Comparison of ENCODE assay signal across 20 cellular contexts in the genomic region with DNA sequence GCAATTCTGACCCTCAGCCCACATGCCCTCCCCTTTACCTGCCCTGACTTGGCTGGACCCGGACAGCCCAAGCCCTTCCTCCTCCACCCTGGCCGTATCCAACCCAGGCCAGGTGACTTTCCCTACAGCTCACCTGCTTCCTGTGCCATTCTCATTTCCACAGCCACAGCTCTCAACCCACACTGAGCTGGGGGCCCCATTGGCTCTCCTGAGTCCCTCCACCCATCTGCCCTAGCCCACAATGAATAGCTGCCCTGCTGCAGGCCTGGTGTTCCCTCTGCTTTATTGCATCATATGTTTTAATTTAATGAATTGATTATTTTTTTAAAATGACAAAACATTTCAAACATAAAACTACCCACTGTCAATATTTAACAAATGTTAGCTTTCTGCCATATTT.
DNase-seq lines count a peak whose midpoint lies in the region; ATAC-seq and TF ChIP-seq lines count a peak whose summit lies in the region.
"Had no signal": no experiment of that assay in that cellular context is flagged by ENCODE, and none has a peak within 500 bp of the region (broad histone marks: within the 10 kb centered on the region; RNA-seq: fewer than 3 reads in every experiment).

No MANE protein-coding gene starts in this region.

- no peak overlapping the region for H3K4ac ChIP-seq in neuronal stem cell (ENCODE audit: low read length)

- no peaks in the 10 kb centered on the region for H3K9me2 ChIP-seq in Loucy (replicated peaks; ENCODE audit: low read depth, low read length)

- CTCF ChIA-PET in activated naive CD4-positive, alpha-beta T cell treated with anti-CD3 and anti-CD28 coated beads, Interleukin-2, amount 10 ng/mL, durations not matched to agents 7 days and 5 days (lab: Charles Lee) = interaction anchor here (0.8 to 5.8 kb wide), 5 partner anchors 9 to 475 kb away, joined by 3 to 24 read pairs (median 13); no protein-coding TSS in a partner anchor
- CTCF ChIA-PET in activated CD8-positive, alpha-beta T cell treated with anti-CD3 and anti-CD28 coated beads, Interleukin-2, amount 10 ng/mL, durations not matched to agents 7 days and 5 days (lab: Charles Lee) = interaction anchor here (0.7 to 13.1 kb wide), 7 partner anchors 10 to 129 kb away, joined by 4 to 123 read pairs (median 13); no protein-coding TSS in a partner anchor

- H2BK5ac ChIP-seq in neuronal stem cell (ENCODE audit: low read length) = no peak overlapping the region

- H3K4me2 ChIP-seq in Loucy (ENCODE audit: low read depth, low read length, poor library complexity, severe bottlenecking) (peak overlapping the region; percentile 81), neuronal stem cell (ENCODE audit: insufficient read depth, low read length, poor library complexity, severe bottlenecking) (no peak overlapping the region)

- H3K27ac ChIP-seq in neuronal stem cell (replicated peaks; ENCODE audit: low read length) (no peak overlapping the region), brain microvascular endothelial cell (no peak overlapping the region)
- H3K27ac ChIP-seq: heart left ventricle, neutrophil, upper lobe of left lung had no signal

- no peak overlapping the region for H3K14ac ChIP-seq in neuronal stem cell (ENCODE audit: low read length)

- H3K27me3 ChIP-seq in Loucy (ENCODE audit: insufficient read depth, low read length, poor library complexity, severe bottlenecking) (no peaks in the 10 kb centered on the region), neuronal stem cell (ENCODE audit: control insufficient read depth in 3 of 3, insufficient read depth in 3 of 3, low read depth in 1 of 3, low read length in 3 of 3) (peaks cover 0 to 16% (median 0%) of the 10 kb centered on the region in 3 experiments), brain microvascular endothelial cell (replicated peaks) (no peaks in the 10 kb centered on the region)
- H3K27me3 ChIP-seq: heart left ventricle, upper lobe of left lung had no signal

- H3K27ac Mint-ChIP-seq in activated naive CD4-positive, alpha-beta T cell treated with anti-CD3 and anti-CD28 coated beads, Interleukin-2, amount 50 U/mL, for 24 hours = peak overlapping the region; percentile 71
- no peak overlapping the region for H3K27ac Mint-ChIP-seq in activated naive CD4-positive, alpha-beta T cell treated with anti-CD3 and anti-CD28 coated beads, Interleukin-2, amount 10 ng/mL, durations not matched to agents 7 days and 5 days
- peak overlapping the region; percentile 69 for H3K27ac Mint-ChIP-seq in activated CD8-positive, alpha-beta T cell treated with anti-CD3 and anti-CD28 coated beads, Interleukin-2, amount 10 ng/mL, durations not matched to agents 7 days and 5 days
- H3K27ac Mint-ChIP-seq: memory B cell had no signal

- POLR2A ChIA-PET in activated CD8-positive, alpha-beta T cell treated with anti-CD3 and anti-CD28 coated beads, Interleukin-2, amount 10 ng/mL, durations not matched to agents 7 days and 5 days (lab: Charles Lee) = interaction anchor here (0.6 to 6.1 kb wide), 5 partner anchors 8 to 59 kb away, joined by 3 to 60 read pairs (median 18); no protein-coding TSS in a partner anchor

- no peaks in the 10 kb centered on the region for H3K36me3 Mint-ChIP-seq in activated naive CD4-positive, alpha-beta T cell treated with anti-CD3 and anti-CD28 coated beads, Interleukin-2, amount 50 U/mL, for 24 hours
- no peaks in the 10 kb centered on the region for H3K36me3 Mint-ChIP-seq in activated naive CD4-positive, alpha-beta T cell treated with anti-CD3 and anti-CD28 coated beads, Interleukin-2, amount 10 ng/mL, durations not matched to agents 7 days and 5 days
- H3K36me3 Mint-ChIP-seq in activated CD8-positive, alpha-beta T cell treated with anti-CD3 and anti-CD28 coated beads, Interleukin-2, amount 10 ng/mL, durations not matched to agents 7 days and 5 days (ENCODE audit: low read depth) = peaks cover 3% of the 10 kb centered on the region
- H3K36me3 Mint-ChIP-seq: memory B cell had no signal

- H3K4me3 ChIP-seq in Loucy (ENCODE audit: low read length, poor library complexity, severe bottlenecking) (no peak overlapping the region), neuronal stem cell (ENCODE audit: low read length in 2 of 2) (no peak overlapping the region), brain microvascular endothelial cell (ENCODE audit: low read depth, low read length) (no peak overlapping the region)
- H3K4me3 ChIP-seq: heart left ventricle, upper lobe of left lung had no signal

- peak overlapping the region; percentile 81 for H2AK5ac ChIP-seq in neuronal stem cell (ENCODE audit: low read depth, low read length)

- DNase-seq in activated naive CD4-positive, alpha-beta T cell treated with anti-CD3 and anti-CD28 coated beads, Interleukin-2, amount 10 ng/mL, durations not matched to agents 7 days and 5 days = no peak
- DNase-seq in activated CD8-positive, alpha-beta T cell treated with anti-CD3 and anti-CD28 coated beads, Interleukin-2, amount 10 ng/mL, durations not matched to agents 7 days and 5 days = no peak
- DNase-seq in neuronal stem cell (ENCODE audit: low spot score) (no peak), NOMO-1 (lab: John Stamatoyannopoulos, UW; ENCODE audit: unreplicated experiment in 2 of 2) (no peak), brain microvascular endothelial cell (no peak)
- DNase-seq: DMS153, GF-D8, heart left ventricle, left cardiac atrium, NCI-H1105, NCI-H2029 treated with DMSO at 0.1 percent for 48 hours, NCI-H446 treated with DMSO at 0.1 percent for 48 hours, SIG-M5, upper lobe of left lung had no signal

- no peak overlapping the region for H3K23ac ChIP-seq in neuronal stem cell (ENCODE audit: low read depth, low read length, poor library complexity)

- H3F3A ChIP-seq in Loucy (ENCODE audit: low read depth) = peaks cover 7% of the 10 kb centered on the region

- H3K4me1 ChIP-seq in Loucy (ENCODE audit: insufficient read depth, low read length, poor library complexity, severe bottlenecking) (peaks cover 52% of the 10 kb centered on the region), neuronal stem cell (ENCODE audit: control insufficient read depth in 2 of 2, insufficient read depth in 1 of 2, low read depth in 1 of 2, low read length in 2 of 2) (peaks cover 7 to 8% of the 10 kb centered on the region in 2 donors)

- H3K27me3 Mint-ChIP-seq in activated naive CD4-positive, alpha-beta T cell treated with anti-CD3 and anti-CD28 coated beads, Interleukin-2, amount 50 U/mL, for 24 hours = no peaks in the 10 kb centered on the region
- peaks cover 4% of the 10 kb centered on the region for H3K27me3 Mint-ChIP-seq in activated naive CD4-positive, alpha-beta T cell treated with anti-CD3 and anti-CD28 coated beads, Interleukin-2, amount 10 ng/mL, durations not matched to agents 7 days and 5 days
- no peaks in the 10 kb centered on the region for H3K27me3 Mint-ChIP-seq in activated CD8-positive, alpha-beta T cell treated with anti-CD3 and anti-CD28 coated beads, Interleukin-2, amount 10 ng/mL, durations not matched to agents 7 days and 5 days (ENCODE audit: low read depth)
- H3K27me3 Mint-ChIP-seq: memory B cell had no signal

- WGBS in neuronal stem cell (ENCODE audit: extremely low coverage in 2 of 2, insufficient read length in 2 of 2, insufficient replicate concordance in 1 of 2), 2 donors = no CpG with 5 or more reads among the region's 2 CpGs

- H2AFZ ChIP-seq in Loucy (ENCODE audit: low read length) = no peak overlapping the region
- no peak overlapping the region for H2AFZ ChIP-seq in neuronal stem cell (ENCODE audit: low read length)

- H3K4me1 Mint-ChIP-seq in activated naive CD4-positive, alpha-beta T cell treated with anti-CD3 and anti-CD28 coated beads, Interleukin-2, amount 50 U/mL, for 24 hours = peaks cover 51% of the 10 kb centered on the region
- H3K4me1 Mint-ChIP-seq in activated naive CD4-positive, alpha-beta T cell treated with anti-CD3 and anti-CD28 coated beads, Interleukin-2, amount 10 ng/mL, durations not matched to agents 7 days and 5 days = peaks cover 55% of the 10 kb centered on the region
- peaks cover 67% of the 10 kb centered on the region for H3K4me1 Mint-ChIP-seq in activated CD8-positive, alpha-beta T cell treated with anti-CD3 and anti-CD28 coated beads, Interleukin-2, amount 10 ng/mL, durations not matched to agents 7 days and 5 days (ENCODE audit: low read depth)

- no peak overlapping the region for H3K18ac ChIP-seq in neuronal stem cell (ENCODE audit: low read length)

- H3K79me1 ChIP-seq in neuronal stem cell (ENCODE audit: low read depth, low read length) = no peaks in the 10 kb centered on the region

- no peak for TF ChIP-seq CTCF in Loucy (conservative IDR thresholded peaks at IDR 0.05; ENCODE audit: low read length)
- no peak for TF ChIP-seq CTCF in brain microvascular endothelial cell (IDR thresholded peaks at IDR 0.05; ENCODE audit: low read depth, low read length, missing control alignments)

- H3K79me2 ChIP-seq in Loucy (ENCODE audit: insufficient read depth, low read length) = no peaks in the 10 kb centered on the region

- in situ Hi-C loops in brain microvascular endothelial cell (cut with HindIII; ENCODE audit: low pct_ligation_motif_present, low sequenced_read_pairs) = no loop called here

- no peak for ATAC-seq in activated CD8-positive, alpha-beta T cell treated with anti-CD3 and anti-CD28 coated beads, Interleukin-2, amount 10 ng/mL, durations not matched to agents 7 days and 5 days
- no peak for ATAC-seq in GM19023 (IDR thresholded peaks at IDR 0.05; ENCODE audit: unreplicated experiment)
- ATAC-seq: heart left ventricle, left cardiac atrium, Panc1 had no signal

- H3K36me3 ChIP-seq in Loucy (ENCODE audit: insufficient read depth, low read length) (no peaks in the 10 kb centered on the region), neuronal stem cell (replicated peaks in 1 of 2; ENCODE audit: control insufficient read depth in 2 of 2, insufficient read depth in 2 of 2, low read length in 2 of 2) (no peaks in the 10 kb centered on the region), brain microvascular endothelial cell (replicated peaks) (no peaks in the 10 kb centered on the region)
- H3K36me3 ChIP-seq: heart left ventricle, neutrophil, upper lobe of left lung had no signal

- H4K20me1 ChIP-seq in Loucy (ENCODE audit: insufficient read depth, low read length, poor library complexity, severe bottlenecking) = no peaks in the 10 kb centered on the region

- H2BK120ac ChIP-seq in neuronal stem cell (ENCODE audit: low read depth, low read length) = no peak overlapping the region

- H4K91ac ChIP-seq in neuronal stem cell (ENCODE audit: low read depth, low read length, poor library complexity) = no peak overlapping the region

- no peaks in the 10 kb centered on the region for H3K9me3 Mint-ChIP-seq in activated naive CD4-positive, alpha-beta T cell treated with anti-CD3 and anti-CD28 coated beads, Interleukin-2, amount 50 U/mL, for 24 hours
- no peaks in the 10 kb centered on the region for H3K9me3 Mint-ChIP-seq in activated naive CD4-positive, alpha-beta T cell treated with anti-CD3 and anti-CD28 coated beads, Interleukin-2, amount 10 ng/mL, durations not matched to agents 7 days and 5 days
- H3K9me3 Mint-ChIP-seq in activated CD8-positive, alpha-beta T cell treated with anti-CD3 and anti-CD28 coated beads, Interleukin-2, amount 10 ng/mL, durations not matched to agents 7 days and 5 days (ENCODE audit: insufficient read depth) = no peaks in the 10 kb centered on the region
- H3K9me3 Mint-ChIP-seq: memory B cell had no signal

- H3K4me3 Mint-ChIP-seq in activated naive CD4-positive, alpha-beta T cell treated with anti-CD3 and anti-CD28 coated beads, Interleukin-2, amount 50 U/mL, for 24 hours = no peak overlapping the region
- no peak overlapping the region for H3K4me3 Mint-ChIP-seq in activated naive CD4-positive, alpha-beta T cell treated with anti-CD3 and anti-CD28 coated beads, Interleukin-2, amount 10 ng/mL, durations not matched to agents 7 days and 5 days
- no peak overlapping the region for H3K4me3 Mint-ChIP-seq in activated CD8-positive, alpha-beta T cell treated with anti-CD3 and anti-CD28 coated beads, Interleukin-2, amount 10 ng/mL, durations not matched to agents 7 days and 5 days
- H3K4me3 Mint-ChIP-seq: memory B cell had no signal

- H3K9me3 ChIP-seq in Loucy (ENCODE audit: insufficient read depth, low read depth, low read length) (no peaks in the 10 kb centered on the region), neuronal stem cell (replicated peaks in 1 of 2; ENCODE audit: control insufficient read depth in 2 of 2, insufficient read depth in 1 of 2, low read depth in 1 of 2, low read length in 2 of 2) (no peaks in the 10 kb centered on the region)
- H3K9me3 ChIP-seq: heart left ventricle, neutrophil, upper lobe of left lung had no signal

- peak overlapping the region; percentile 48 for H3K9ac ChIP-seq in Loucy (ENCODE audit: low read depth, low read length, poor library complexity, severe bottlenecking)
- peak overlapping the region; percentile 54 for H3K9ac ChIP-seq in neuronal stem cell (ENCODE audit: low read depth, low read length, poor library complexity)

- no peak overlapping the region for H2BK15ac ChIP-seq in neuronal stem cell (ENCODE audit: low read length)

- no peak overlapping the region for H4K8ac ChIP-seq in neuronal stem cell (ENCODE audit: low read depth, low read length)

- H2BK12ac ChIP-seq in neuronal stem cell (ENCODE audit: low read length) = no peak overlapping the region
